34 cellular contexts compared by ENCODE assay signal in the genomic region with DNA sequence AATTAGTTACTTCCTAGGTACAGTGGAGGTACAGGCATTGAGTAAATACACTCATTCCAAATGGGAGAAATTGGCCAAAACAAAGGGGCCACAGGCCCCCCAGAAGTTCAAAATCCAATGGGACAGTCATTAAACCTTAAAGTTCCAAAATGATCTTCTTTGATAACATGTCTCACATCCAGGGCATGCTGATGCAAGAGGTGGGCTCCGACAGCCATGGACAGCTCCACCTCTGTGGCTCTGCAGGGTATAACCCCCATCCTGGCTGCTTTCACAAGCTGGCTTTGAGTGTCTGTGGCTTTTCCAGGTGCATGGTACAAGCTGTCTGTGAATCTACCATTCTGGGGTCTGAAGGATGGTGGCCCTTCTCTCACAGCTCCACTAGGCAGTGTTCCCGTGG.
"Had no signal": no experiment of that assay in that cellular context is flagged by ENCODE, and none has a peak within 500 bp of the region (broad histone marks: within the 10 kb centered on the region; RNA-seq: fewer than 3 reads in every experiment).

No MANE protein-coding gene starts in this region.

- H3K9me3 ChIP-seq: MG63 had no signal

- DNase-seq: Karpas-422, Kasumi-1, KG1, MG63, MM.1S, MV-4-11, NCI-H1048, NCI-H1092, NCI-H1092 treated with DMSO at 0.1 percent for 48 hours, NCI-H1105, NCI-H1105 treated with DMSO at 0.1 percent for 48 hours, NCI-H1417, NCI-H1417 treated with DMSO at 0.1 percent for 48 hours, NCI-H1436, NCI-H1436 treated with DMSO at 0.1 percent for 48 hours, NCI-H146, NCI-H1694, NCI-H1694 treated with DMSO at 0.1 percent for 48 hours, NCI-H187, NCI-H187 treated with DMSO at 0.1 percent for 48 hours, NCI-H1930, NCI-H2029, NCI-H2029 treated with DMSO at 0.1 percent for 48 hours, NCI-H2081, NCI-H2081 treated with DMSO at 0.1 percent for 48 hours, NCI-H2107, NCI-H2171, NCI-H2171 treated with DMSO at 0.1 percent for 48 hours, NCI-H2227 treated with DMSO at 0.1 percent for 48 hours, NCI-H226, NCI-H345, NCI-H446, NCI-H446 treated with DMSO at 0.1 percent for 48 hours had no signal

- H3K4me2 ChIP-seq: KMS-11 had no signal

- H3K36me3 ChIP-seq: MG63 had no signal

- H3K4me3 ChIP-seq: MG63 had no signal

- H3K27ac ChIP-seq: KMS-11 had no signal

- H3K27me3 ChIP-seq: MG63 had no signal
